Comparison of ENCODE assay signal across 1 cellular context in the genomic region with DNA sequence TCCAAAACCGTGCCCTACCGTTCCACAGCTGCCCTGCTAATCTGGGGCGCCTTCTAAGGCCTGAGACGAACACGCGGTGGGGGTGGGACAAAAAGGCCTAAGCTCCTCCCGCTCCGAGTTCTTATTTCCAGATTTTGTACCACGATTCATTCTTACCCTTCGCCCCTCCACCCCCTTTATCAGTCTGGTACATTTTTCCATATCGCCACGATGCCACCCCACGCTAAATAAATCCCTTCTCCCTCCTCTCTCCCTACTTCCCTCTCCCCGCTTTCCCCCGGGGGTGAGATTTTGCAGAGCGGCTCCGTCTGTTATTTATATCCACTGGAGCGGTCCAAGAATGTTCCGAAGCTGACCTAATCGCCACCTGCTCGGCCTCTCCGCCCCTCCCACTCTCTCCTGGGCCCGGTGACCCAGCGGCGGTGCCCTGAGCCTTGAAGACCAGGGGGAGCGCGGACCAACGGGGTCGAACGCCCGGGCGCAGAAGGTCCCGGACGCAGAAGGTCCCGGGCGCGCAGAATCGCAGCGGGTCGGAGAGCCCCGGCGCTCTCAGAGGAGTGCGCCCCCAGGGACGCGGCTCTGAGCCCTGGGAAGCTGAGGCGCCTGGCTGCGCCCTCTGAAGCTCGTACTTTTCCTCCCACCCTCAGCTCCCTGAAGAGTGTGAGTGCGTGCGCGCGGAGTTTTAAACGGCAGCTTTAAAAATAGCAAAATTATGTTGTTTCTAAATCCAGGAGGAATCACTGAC.
TF ChIP-seq lines count a peak whose summit lies in the region.

No MANE protein-coding gene starts in this region.

TF ChIP-seq in HepG2, 621 proteins besides CTCF, POLR2A, EP300 and RAD21 (continued from another document and continues in another):
- TF ChIP-seq, protein P1, sequence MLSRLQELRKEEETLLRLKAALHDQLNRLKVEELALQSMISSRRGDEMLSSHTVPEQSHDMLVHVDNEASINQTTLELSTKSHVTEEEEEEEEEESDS (CRISPR knock-in tag; IDR thresholded peaks at IDR 0.05; ENCODE audit: borderline replicate concordance), result no peak
- TF ChIP-seq ZKSCAN1 (IDR thresholded peaks at IDR 0.05; ENCODE audit: low read length) (no peak), IRX3 (CRISPR knock-in tag; IDR thresholded peaks at IDR 0.05; ENCODE audit: borderline replicate concordance, low read depth) (0 out of 2 replicates have a peak, but pooled peaks have one; percentile 20), NAIF1 (CRISPR knock-in tag; IDR thresholded peaks at IDR 0.05; ENCODE audit: borderline replicate concordance) (no peak), E2F5 (CRISPR knock-in tag; conservative IDR thresholded peaks at IDR 0.05) (no peak), PPARG (CRISPR knock-in tag; conservative IDR thresholded peaks at IDR 0.05) (no peak), MBD4 (IDR thresholded peaks at IDR 0.05; ENCODE audit: borderline replicate concordance, low read length) (no peak), KLF15 (CRISPR knock-in tag; IDR thresholded peaks at IDR 0.05; ENCODE audit: borderline replicate concordance) (no peak), SMARCC2 (IDR thresholded peaks at IDR 0.05) (no peak), ZBTB49 (CRISPR knock-in tag; IDR thresholded peaks at IDR 0.05; ENCODE audit: borderline replicate concordance) (no peak), ZNF343 (CRISPR knock-in tag; IDR thresholded peaks at IDR 0.05) (no peak), DNMT1 (CRISPR knock-in tag; IDR thresholded peaks at IDR 0.05) (no peak), DNMT3B (CRISPR knock-in tag; conservative IDR thresholded peaks at IDR 0.05) (no peak), ZSCAN20 (CRISPR knock-in tag; IDR thresholded peaks at IDR 0.05; ENCODE audit: borderline replicate concordance) (no peak), MAX (IDR thresholded peaks at IDR 0.05) (peak; percentile 66), NR1H2 (CRISPR knock-in tag; IDR thresholded peaks at IDR 0.05; ENCODE audit: borderline replicate concordance, low read depth) (no peak), ZNF598 (CRISPR knock-in tag; IDR thresholded peaks at IDR 0.05; ENCODE audit: borderline replicate concordance) (no peak), NCOR1 (IDR thresholded peaks at IDR 0.05; ENCODE audit: borderline replicate concordance, low read length) (no peak), KLF9 (CRISPR knock-in tag; IDR thresholded peaks at IDR 0.05; ENCODE audit: low read depth) (no peak), ZNF563 (CRISPR knock-in tag; IDR thresholded peaks at IDR 0.05) (no peak), ZNF7 (CRISPR knock-in tag; IDR thresholded peaks at IDR 0.05) (no peak), ATM (IDR thresholded peaks at IDR 0.05; ENCODE audit: borderline replicate concordance) (no peak), PRDM15 (CRISPR knock-in tag; IDR thresholded peaks at IDR 0.05) (no peak), NCOA1 (CRISPR knock-in tag; IDR thresholded peaks at IDR 0.05) (no peak), ZSCAN12 (CRISPR knock-in tag; IDR thresholded peaks at IDR 0.05) (no peak), HNRNPLL (IDR thresholded peaks at IDR 0.05; ENCODE audit: low read depth, low read length, poor library complexity, severe bottlenecking) (peak; percentile 75), KDM3A (CRISPR knock-in tag; IDR thresholded peaks at IDR 0.05; ENCODE audit: low read depth) (no peak), HOXA5 (CRISPR knock-in tag; IDR thresholded peaks at IDR 0.05) (no peak), PHB2 (IDR thresholded peaks at IDR 0.05; ENCODE audit: partially characterized antibody) (no peak), ZNF432 (CRISPR knock-in tag; IDR thresholded peaks at IDR 0.05; ENCODE audit: borderline replicate concordance) (no peak), DBP (CRISPR knock-in tag; IDR thresholded peaks at IDR 0.05; ENCODE audit: not compliant biosample characterization) (no peak), BRD4 (CRISPR knock-in tag; IDR thresholded peaks at IDR 0.05) (no peak)
- TF ChIP-seq, protein P2, sequence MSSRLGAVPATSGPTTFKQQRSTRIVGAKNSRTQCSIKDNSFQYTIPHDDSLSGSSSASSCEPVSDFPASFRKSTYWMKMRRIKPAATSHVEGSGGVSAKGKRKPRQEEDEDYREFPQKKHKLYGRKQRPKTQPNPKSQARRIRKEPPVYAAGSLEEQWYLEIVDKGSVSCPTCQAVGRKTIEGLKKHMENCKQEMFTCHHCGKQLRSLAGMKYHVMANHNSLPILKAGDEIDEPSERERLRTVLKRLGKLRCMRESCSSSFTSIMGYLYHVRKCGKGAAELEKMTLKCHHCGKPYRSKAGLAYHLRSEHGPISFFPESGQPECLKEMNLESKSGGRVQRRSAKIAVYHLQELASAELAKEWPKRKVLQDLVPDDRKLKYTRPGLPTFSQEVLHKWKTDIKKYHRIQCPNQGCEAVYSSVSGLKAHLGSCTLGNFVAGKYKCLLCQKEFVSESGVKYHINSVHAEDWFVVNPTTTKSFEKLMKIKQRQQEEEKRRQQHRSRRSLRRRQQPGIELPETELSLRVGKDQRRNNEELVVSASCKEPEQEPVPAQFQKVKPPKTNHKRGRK (CRISPR knock-in tag; IDR thresholded peaks at IDR 0.05), result no peak
- TF ChIP-seq, protein P3, sequence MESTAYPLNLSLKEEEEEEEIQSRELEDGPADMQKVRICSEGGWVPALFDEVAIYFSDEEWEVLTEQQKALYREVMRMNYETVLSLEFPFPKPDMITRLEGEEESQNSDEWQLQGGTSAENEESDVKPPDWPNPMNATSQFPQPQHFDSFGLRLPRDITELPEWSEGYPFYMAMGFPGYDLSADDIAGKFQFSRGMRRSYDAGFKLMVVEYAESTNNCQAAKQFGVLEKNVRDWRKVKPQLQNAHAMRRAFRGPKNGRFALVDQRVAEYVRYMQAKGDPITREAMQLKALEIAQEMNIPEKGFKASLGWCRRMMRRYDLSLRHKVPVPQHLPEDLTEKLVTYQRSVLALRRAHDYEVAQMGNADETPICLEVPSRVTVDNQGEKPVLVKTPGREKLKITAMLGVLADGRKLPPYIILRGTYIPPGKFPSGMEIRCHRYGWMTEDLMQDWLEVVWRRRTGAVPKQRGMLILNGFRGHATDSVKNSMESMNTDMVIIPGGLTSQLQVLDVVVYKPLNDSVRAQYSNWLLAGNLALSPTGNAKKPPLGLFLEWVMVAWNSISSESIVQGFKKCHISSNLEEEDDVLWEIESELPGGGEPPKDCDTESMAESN (CRISPR knock-in tag; conservative IDR thresholded peaks at IDR 0.05), result no peak
- TF ChIP-seq, protein P4, sequence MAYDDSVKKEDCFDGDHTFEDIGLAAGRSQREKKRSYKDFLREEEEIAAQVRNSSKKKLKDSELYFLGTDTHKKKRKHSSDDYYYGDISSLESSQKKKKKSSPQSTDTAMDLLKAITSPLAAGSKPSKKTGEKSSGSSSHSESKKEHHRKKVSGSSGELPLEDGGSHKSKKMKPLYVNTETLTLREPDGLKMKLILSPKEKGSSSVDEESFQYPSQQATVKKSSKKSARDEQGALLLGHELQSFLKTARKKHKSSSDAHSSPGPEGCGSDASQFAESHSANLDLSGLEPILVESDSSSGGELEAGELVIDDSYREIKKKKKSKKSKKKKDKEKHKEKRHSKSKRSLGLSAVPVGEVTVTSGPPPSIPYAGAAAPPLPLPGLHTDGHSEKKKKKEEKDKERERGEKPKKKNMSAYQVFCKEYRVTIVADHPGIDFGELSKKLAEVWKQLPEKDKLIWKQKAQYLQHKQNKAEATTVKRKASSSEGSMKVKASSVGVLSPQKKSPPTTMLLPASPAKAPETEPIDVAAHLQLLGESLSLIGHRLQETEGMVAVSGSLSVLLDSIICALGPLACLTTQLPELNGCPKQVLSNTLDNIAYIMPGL (CRISPR knock-in tag; IDR thresholded peaks at IDR 0.05; ENCODE audit: borderline replicate concordance in 1 of 2, low read depth in 1 of 2), result peak in 1 of 2 experiments; percentile 50; a peak in 2 of 4 replicates
- TF ChIP-seq, protein P5, sequence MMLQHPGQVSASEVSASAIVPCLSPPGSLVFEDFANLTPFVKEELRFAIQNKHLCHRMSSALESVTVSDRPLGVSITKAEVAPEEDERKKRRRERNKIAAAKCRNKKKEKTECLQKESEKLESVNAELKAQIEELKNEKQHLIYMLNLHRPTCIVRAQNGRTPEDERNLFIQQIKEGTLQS (CRISPR knock-in tag; IDR thresholded peaks at IDR 0.05), result no peak
- TF ChIP-seq, protein P6, sequence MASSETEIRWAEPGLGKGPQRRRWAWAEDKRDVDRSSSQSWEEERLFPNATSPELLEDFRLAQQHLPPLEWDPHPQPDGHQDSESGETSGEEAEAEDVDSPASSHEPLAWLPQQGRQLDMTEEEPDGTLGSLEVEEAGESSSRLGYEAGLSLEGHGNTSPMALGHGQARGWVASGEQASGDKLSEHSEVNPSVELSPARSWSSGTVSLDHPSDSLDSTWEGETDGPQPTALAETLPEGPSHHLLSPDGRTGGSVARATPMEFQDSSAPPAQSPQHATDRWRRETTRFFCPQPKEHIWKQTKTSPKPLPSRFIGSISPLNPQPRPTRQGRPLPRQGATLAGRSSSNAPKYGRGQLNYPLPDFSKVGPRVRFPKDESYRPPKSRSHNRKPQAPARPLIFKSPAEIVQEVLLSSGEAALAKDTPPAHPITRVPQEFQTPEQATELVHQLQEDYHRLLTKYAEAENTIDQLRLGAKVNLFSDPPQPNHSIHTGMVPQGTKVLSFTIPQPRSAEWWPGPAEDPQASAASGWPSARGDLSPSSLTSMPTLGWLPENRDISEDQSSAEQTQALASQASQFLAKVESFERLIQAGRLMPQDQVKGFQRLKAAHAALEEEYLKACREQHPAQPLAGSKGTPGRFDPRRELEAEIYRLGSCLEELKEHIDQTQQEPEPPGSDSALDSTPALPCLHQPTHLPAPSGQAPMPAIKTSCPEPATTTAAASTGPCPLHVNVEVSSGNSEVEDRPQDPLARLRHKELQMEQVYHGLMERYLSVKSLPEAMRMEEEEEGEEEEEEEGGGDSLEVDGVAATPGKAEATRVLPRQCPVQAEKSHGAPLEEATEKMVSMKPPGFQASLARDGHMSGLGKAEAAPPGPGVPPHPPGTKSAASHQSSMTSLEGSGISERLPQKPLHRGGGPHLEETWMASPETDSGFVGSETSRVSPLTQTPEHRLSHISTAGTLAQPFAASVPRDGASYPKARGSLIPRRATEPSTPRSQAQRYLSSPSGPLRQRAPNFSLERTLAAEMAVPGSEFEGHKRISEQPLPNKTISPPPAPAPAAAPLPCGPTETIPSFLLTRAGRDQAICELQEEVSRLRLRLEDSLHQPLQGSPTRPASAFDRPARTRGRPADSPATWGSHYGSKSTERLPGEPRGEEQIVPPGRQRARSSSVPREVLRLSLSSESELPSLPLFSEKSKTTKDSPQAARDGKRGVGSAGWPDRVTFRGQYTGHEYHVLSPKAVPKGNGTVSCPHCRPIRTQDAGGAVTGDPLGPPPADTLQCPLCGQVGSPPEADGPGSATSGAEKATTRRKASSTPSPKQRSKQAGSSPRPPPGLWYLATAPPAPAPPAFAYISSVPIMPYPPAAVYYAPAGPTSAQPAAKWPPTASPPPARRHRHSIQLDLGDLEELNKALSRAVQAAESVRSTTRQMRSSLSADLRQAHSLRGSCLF (CRISPR knock-in tag; IDR thresholded peaks at IDR 0.05; ENCODE audit: borderline replicate concordance), result no peak
